1 cellular context compared by ENCODE assay signal in genomic region chr20:38433304-38433972, GRCh38.
TF ChIP-seq lines count a peak whose summit lies in the region.

No MANE protein-coding gene starts in this region.

TF ChIP-seq in GM12878, 131 proteins besides CTCF, POLR2A, EP300 and RAD21 (continued from another document):
- TF ChIP-seq SKIL (IDR thresholded peaks at IDR 0.05; ENCODE audit: low read depth, poor library complexity, severe bottlenecking), result no peak
- TF ChIP-seq ATF7 (IDR thresholded peaks at IDR 0.05; ENCODE audit: low read depth), result no peak
- TF ChIP-seq YBX1 (IDR thresholded peaks at IDR 0.05), result no peak
- no peak for TF ChIP-seq EED (IDR thresholded peaks at IDR 0.05; ENCODE audit: low read depth)
- TF ChIP-seq ASH2L (IDR thresholded peaks at IDR 0.05; ENCODE audit: borderline replicate concordance, low read depth), result no peak
- TF ChIP-seq SMAD1 (IDR thresholded peaks at IDR 0.05; ENCODE audit: low read depth, partially characterized antibody), result no peak
- no peak for TF ChIP-seq SMC3 (IDR thresholded peaks at IDR 0.05; ENCODE audit: borderline replicate concordance, low read length)
- no peak for TF ChIP-seq ZNF207 (IDR thresholded peaks at IDR 0.05; ENCODE audit: borderline replicate concordance)
- TF ChIP-seq TCF7 (IDR thresholded peaks at IDR 0.05; ENCODE audit: borderline replicate concordance), result no peak
- TF ChIP-seq ELK1 (IDR thresholded peaks at IDR 0.05; ENCODE audit: low read depth, low read length), result no peak
TF ChIP-seq in GM12878: peak in this region for 0.
